In genomic region chr3:132034486-132035464, GRCh38 we compare ENCODE assay signal across 1 cellular context.
TF ChIP-seq lines count a peak whose summit lies in the region.

TSS of gene CPNE4 (minus strand) at chr3:132035014.

TF ChIP-seq in HEK293, 187 proteins besides CTCF, POLR2A, EP300 and RAD21 (continued from another document):
- TF ChIP-seq ZNF398 (tag by site-specific recombination; IDR thresholded peaks at IDR 0.05): peak; percentile 83
- peak; percentile 98 for TF ChIP-seq REST (tag by site-specific recombination; IDR thresholded peaks at IDR 0.05)
- TF ChIP-seq SP3 (tag by site-specific recombination; IDR thresholded peaks at IDR 0.05): peak; percentile 37; the same call in 1 of the 2 replicates
- no peak for TF ChIP-seq GLI2 (tag by site-specific recombination; IDR thresholded peaks at IDR 0.05; ENCODE audit: borderline replicate concordance, low read depth)
- TF ChIP-seq ZFP3 (tag by site-specific recombination; IDR thresholded peaks at IDR 0.05; ENCODE audit: low read depth): no peak
- peak; percentile 79 for TF ChIP-seq ZNF366 (tag by site-specific recombination; conservative IDR thresholded peaks at IDR 0.05)
